9 cellular contexts compared by ENCODE assay signal in the genomic region with DNA sequence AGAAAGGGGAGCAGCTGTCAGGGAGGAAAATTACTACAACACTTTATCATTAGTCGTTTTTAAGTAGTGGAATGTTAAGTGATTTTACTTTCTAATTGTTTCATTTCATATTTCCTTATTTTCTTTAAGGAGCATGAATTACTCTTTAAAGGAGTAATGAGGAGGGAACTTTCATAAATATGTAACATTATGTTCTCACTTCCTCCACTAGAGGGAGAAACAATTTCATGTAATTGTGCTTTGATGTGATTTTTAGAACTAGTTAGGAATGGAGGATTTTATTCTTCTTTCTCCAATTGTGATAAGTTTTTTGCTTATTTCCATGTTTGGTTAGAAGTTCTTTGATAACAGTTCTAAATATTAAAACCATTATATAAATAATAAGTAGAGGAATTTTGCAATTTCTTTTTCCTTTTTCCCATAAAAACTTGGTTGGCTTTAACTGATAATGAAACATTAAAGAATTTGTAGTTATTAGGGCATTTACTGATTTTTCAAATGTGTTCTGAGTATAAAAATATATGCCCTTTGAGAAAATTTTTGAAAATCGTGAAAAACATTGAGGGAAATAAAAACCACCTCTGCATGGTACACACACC. TPM values are rescaled to one million over a fixed set of nuclear protein-coding genes. Genes with fewer than 3 reads are reported as not detected.
A peak's percentile ranks its signal among the peaks of the same experiment; 100 is the strongest.
DNase-seq lines count a peak whose midpoint lies in the region; ATAC-seq and TF ChIP-seq lines count a peak whose summit lies in the region.
"Had no signal": no experiment of that assay in that cellular context is flagged by ENCODE, and none has a peak within 500 bp of the region (broad histone marks: within the 10 kb centered on the region; RNA-seq: fewer than 3 reads in every experiment).

No MANE protein-coding gene starts in this region.

- H3K9me3 ChIP-seq in spleen: no peaks in the 10 kb centered on the region
- H3K9me3 ChIP-seq: BLaER1 had no signal

- no peak overlapping the region for H3K4me3 ChIP-seq in fibroblast of mammary gland (ENCODE audit: control insufficient read depth, low read depth, low read length)
- no peak overlapping the region for H3K4me3 ChIP-seq in spleen
- H3K4me3 ChIP-seq: BLaER1 had no signal

- H3K4me1 ChIP-seq in spleen: no peaks in the 10 kb centered on the region
- H3K4me1 ChIP-seq: BLaER1 had no signal

- H3K27me3 Mint-ChIP-seq in T-cell: no peaks in the 10 kb centered on the region

- no peaks in the 10 kb centered on the region for H3K27me3 ChIP-seq in spleen (replicated peaks in 1 of 7)
- H3K27me3 ChIP-seq: BLaER1 had no signal

- TF ChIP-seq CTCF in fibroblast of mammary gland (conservative IDR thresholded peaks at IDR 0.05; ENCODE audit: control insufficient read depth, insufficient read depth, low read depth, low read length): peak; percentile 60
- TF ChIP-seq CTCF in spleen (IDR thresholded peaks at IDR 0.05 in 8 of 11, conservative IDR thresholded peaks at IDR 0.05 in 3 of 11): peak in 10 of 11 experiments; percentile 11 to 64 (median 60)

- peak; percentile 0 for DNase-seq in DMS153 (lab: John Stamatoyannopoulos, UW)
- DNase-seq in DMS153 treated with DMSO at 0.1 percent for 48 hours (lab: John Stamatoyannopoulos, UW; ENCODE audit: unreplicated experiment): no peak
- peak; percentile 24 for DNase-seq in RPMI7951 (ENCODE audit: low read depth)
- DNase-seq in fibroblast of mammary gland (ENCODE audit: low read depth): peak; percentile 58
- DNase-seq in spleen: no peak
- DNase-seq in T-cell: no peak
- DNase-seq in anterior cingulate cortex (lab: John Stamatoyannopoulos, UW): no peak

- H3K27ac Mint-ChIP-seq in T-cell: no peak overlapping the region

- TF ChIP-seq POLR2A in spleen (IDR thresholded peaks at IDR 0.05): no peak

- H3K36me3 Mint-ChIP-seq in T-cell: peaks cover 29% of the 10 kb centered on the region

- H3K36me3 ChIP-seq in spleen: peaks cover 0 to 40% (median 15%) of the 10 kb centered on the region in 6 donors

- CTCF ChIA-PET in T-cell (lab: Charles Lee): interaction anchor here in 1 of 2 donors (0.5 to 0.9 kb wide), 4 partner anchors 36 to 306 kb away, joined by 3 to 4 read pairs (median 4); no protein-coding TSS in a partner anchor

- no peak overlapping the region for H3K4me3 Mint-ChIP-seq in T-cell

- no peak overlapping the region for H3K27ac ChIP-seq in spleen
- H3K27ac ChIP-seq: BLaER1 had no signal

- 46 to 56% (median 54%) methylated on average over 2 of the region's 2 CpGs for WGBS in spleen, 5 donors

- intact Hi-C loops in spleen (cut with DNase I; ENCODE audit: low total_unique reads): loop anchor here (5.0 kb wide), 1 partner anchor 111 kb away; no protein-coding TSS in a partner anchor

- POLR2A ChIA-PET in T-cell (lab: Charles Lee): interaction anchor here in 1 of 2 donors (0.6 kb wide), 1 partner anchor 283 kb away, joined by 3 read pairs; no protein-coding TSS in a partner anchor

- ATAC-seq in HG02870 (IDR thresholded peaks at IDR 0.05; ENCODE audit: unreplicated experiment) (peak; percentile 56), T-cell (replicated peaks in 1 of 4) (no peak)

- no peaks in the 10 kb centered on the region for H3K4me1 Mint-ChIP-seq in T-cell

- no peaks in the 10 kb centered on the region for H3K9me3 Mint-ChIP-seq in T-cell

RNA-seq across cellular contexts. Expression of a gene that starts 25.6 kb away (rescaled TPM):
- total RNA-seq in RPMI7951 (2014; rRNA removed; shearing (Covaris generic)): 28.0 and 32.3 TPM in 2 replicates
- total RNA-seq in spleen: 10 to 100 TPM; 15.4 to 20.1 (median 17.0) TPM
- polyA plus RNA-seq in spleen: 1 to 10 TPM; 7.1 to 8.0 (median 7.9) TPM
- 10 to 100 TPM; 23.2 to 37.4 (median 29.5) TPM for total RNA-seq in T-cell

RNA-seq across cellular contexts. Expression of a gene that starts 35.4 kb away (rescaled TPM):
- 46.7 and 57.4 TPM in 2 replicates for total RNA-seq in RPMI7951 (2014; rRNA removed; shearing (Covaris generic))
- total RNA-seq in spleen: 10 to 100 TPM in 1 of 7 donors, 1 to 10 TPM in 6; 4.2 to 14.0 (median 6.8) TPM
- polyA plus RNA-seq in spleen: 1 to 10 TPM; 2.7 to 8.6 (median 6.3) TPM
- 10 to 100 TPM in 3 of 5 donors, 1 to 10 TPM in 2; 2.0 to 37.3 (median 24.9) TPM for total RNA-seq in T-cell

Comparison
In these comparisons a context has a peak if more than half of its experiments do, and no peak if none do; other contexts are left out.
1. DNase-seq: peak in DMS153 (single experiment), RPMI7951 (single experiment) and fibroblast of mammary gland (single experiment); none in DMS153 treated with DMSO at 0.1 percent for 48 hours (single experiment), spleen (single experiment), T-cell (0 of 34) and anterior cingulate cortex (0 of 58).